Comparison of ENCODE assay signal across 15 cellular contexts in the genomic region with DNA sequence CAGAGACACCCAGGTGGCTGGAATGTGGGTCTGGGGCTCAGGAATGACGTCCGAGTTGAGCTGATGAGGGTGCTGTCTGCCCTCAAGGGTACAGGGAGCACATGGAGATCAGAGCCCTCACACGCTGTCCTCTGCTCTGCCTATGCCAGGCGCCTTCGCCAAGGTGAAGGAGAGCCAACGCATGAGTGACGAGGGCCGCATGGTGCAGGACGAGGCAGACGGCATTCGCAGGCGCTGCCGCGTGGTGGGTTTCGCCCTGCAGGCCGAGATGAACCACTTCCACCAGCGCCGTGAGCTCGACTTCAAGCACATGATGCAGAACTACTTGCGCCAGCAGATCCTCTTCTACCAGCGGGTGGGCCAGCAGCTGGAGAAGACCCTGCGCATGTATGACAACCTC. TPM values are rescaled to one million over a fixed set of nuclear protein-coding genes. Genes with fewer than 3 reads are reported as not detected.
DNase-seq lines count a peak whose midpoint lies in the region; ATAC-seq, FAIRE-seq and TF ChIP-seq lines count a peak whose summit lies in the region.
"Had no signal": no experiment of that assay in that cellular context is flagged by ENCODE, and none has a peak within 500 bp of the region (broad histone marks: within the 10 kb centered on the region; RNA-seq: fewer than 3 reads in every experiment).

No MANE protein-coding gene starts in this region.

- no TSS peak for BruUV-seq in HepG2 (replicated peaks; lab: Mats Ljungman, UMichigan)

- CTCF ChIA-PET in HepG2 (lab: Yijun Ruan, JAX; ENCODE audit: low intra/inter-chr PET ratio, low total read pairs), result no interaction called here
- CTCF ChIA-PET in CD8-positive, alpha-beta T cell (lab: Charles Lee), result no interaction called here

- no peak overlapping the region for H2BK5ac ChIP-seq in neuronal stem cell (ENCODE audit: low read length)

- H3K79me2 ChIP-seq in HepG2 (ENCODE audit: insufficient read depth, low read length), result peaks cover 41% of the 10 kb centered on the region

- H3K36me3 ChIP-seq in HepG2 (replicated peaks in 1 of 2; ENCODE audit: control insufficient read depth in 1 of 2, insufficient read depth in 2 of 2, low read length in 2 of 2) (peaks cover 13 to 30% of the 10 kb centered on the region in 2 experiments; a peak in 4 of 5 replicates), right lobe of liver (peaks cover 0 to 9% (median 2%) of the 10 kb centered on the region in 4 donors), neuronal stem cell (replicated peaks in 1 of 2; ENCODE audit: control insufficient read depth in 2 of 2, insufficient read depth in 2 of 2, low read length in 2 of 2) (peaks cover 27 to 81% of the 10 kb centered on the region in 2 donors), upper lobe of right lung (peaks cover 35% of the 10 kb centered on the region)
- H3K36me3 ChIP-seq in CD8-positive, alpha-beta T cell (ENCODE audit: insufficient read depth, low read length), result no peaks in the 10 kb centered on the region

- H3K27ac ChIP-seq in HepG2 (ENCODE audit: extremely low read length, insufficient read depth, low read length) (no peak overlapping the region), right lobe of liver (no peak overlapping the region), neuronal stem cell (replicated peaks; ENCODE audit: low read length) (no peak overlapping the region), upper lobe of right lung (no peak overlapping the region)
- H3K27ac ChIP-seq in CD8-positive, alpha-beta T cell (ENCODE audit: low read depth, low read length), result no peak overlapping the region
- H3K27ac ChIP-seq: 22Rv1, HL-60 had no signal

- no peak overlapping the region for H3K14ac ChIP-seq in neuronal stem cell (ENCODE audit: low read length)

- intact Hi-C loops in HepG2 (cut with micrococcal nuclease; ENCODE audit: unreplicated experiment) (no loop called here), right lobe of liver (cut with DNase I) (no loop called here), upper lobe of right lung (cut with DNase I) (no loop called here)
- intact Hi-C loops in CD8-positive, alpha-beta T cell (cut with DNase I, micrococcal nuclease), result no loop called here

- DNase-seq in HepG2 (ENCODE audit: low spot score) (no peak), right lobe of liver (no peak), neuronal stem cell (ENCODE audit: low spot score) (no peak), upper lobe of right lung (peak; percentile 52)
- DNase-seq in CD8-positive, alpha-beta T cell, result no peak
- DNase-seq: Caco-2; CD8-positive, alpha-beta memory T cell; DND-41; GF-D8 had no signal

- H2AFZ ChIP-seq in HepG2 (ENCODE audit: low read length) (no peak overlapping the region), neuronal stem cell (ENCODE audit: low read length) (no peak overlapping the region)

- H3K4me1 ChIP-seq in HepG2 (ENCODE audit: insufficient read depth, low read length) (peaks cover 58% of the 10 kb centered on the region), right lobe of liver (peaks cover 0 to 20% (median 7%) of the 10 kb centered on the region in 4 donors), neuronal stem cell (ENCODE audit: control insufficient read depth in 2 of 2, insufficient read depth in 1 of 2, low read depth in 1 of 2, low read length in 2 of 2) (peaks cover 12 to 20% of the 10 kb centered on the region in 2 donors), upper lobe of right lung (peaks cover 52% of the 10 kb centered on the region)
- H3K4me1 ChIP-seq in CD8-positive, alpha-beta T cell (ENCODE audit: insufficient read depth, low read length), result peaks cover 6% of the 10 kb centered on the region

- ATAC-seq in HepG2 (no peak), right lobe of liver (no peak), upper lobe of right lung (no peak), GM21526 (IDR thresholded peaks at IDR 0.05; ENCODE audit: low FRiP score, unreplicated experiment) (no peak)
- no peak for ATAC-seq in CD8-positive, alpha-beta T cell

- peaks cover 3% of the 10 kb centered on the region for H3K4me1 Mint-ChIP-seq in CD8-positive, alpha-beta T cell (ENCODE audit: low read depth)

- H3K27me3 Mint-ChIP-seq in CD8-positive, alpha-beta T cell (ENCODE audit: low read depth), result no peaks in the 10 kb centered on the region

- no peak for FAIRE-seq in HepG2 (lab: Jason Lieb, UNC)
- FAIRE-seq: GM19239, H54 had no signal

- H4K8ac ChIP-seq in neuronal stem cell (ENCODE audit: low read depth, low read length), result no peak overlapping the region

- in situ Hi-C loops in HepG2 (cut with HindIII; ENCODE audit: extremely low pct_ligation_motif_present, low pct_unique_long_range_greater_than_20kb), result no loop called here

- peak overlapping the region; percentile 32 for H3K4ac ChIP-seq in neuronal stem cell (ENCODE audit: low read length)

- no peak overlapping the region for H3K27ac Mint-ChIP-seq in CD8-positive, alpha-beta T cell

- H3K79me1 ChIP-seq in neuronal stem cell (ENCODE audit: low read depth, low read length), result peaks cover 11% of the 10 kb centered on the region

- POLR2A ChIA-PET in HepG2 (lab: Yijun Ruan, JAX), result no interaction called here
- POLR2A ChIA-PET in CD8-positive, alpha-beta T cell (lab: Charles Lee), result no interaction called here

- TF ChIP-seq CTCF in HepG2 (CRISPR knock-in tag; IDR thresholded peaks at IDR 0.05), result no peak
- no peak for TF ChIP-seq CTCF in right lobe of liver (IDR thresholded peaks at IDR 0.05)
- no peak for TF ChIP-seq CTCF in upper lobe of right lung (IDR thresholded peaks at IDR 0.05)
- TF ChIP-seq CTCF in CD8-positive, alpha-beta T cell (IDR thresholded peaks at IDR 0.05), result no peak

- TF ChIP-seq POLR2A in HepG2 (IDR thresholded peaks at IDR 0.05; ENCODE audit: insufficient read depth in 1 of 2, low read depth in 2 of 2, low read length in 2 of 2), result no peak
- TF ChIP-seq POLR2A in right lobe of liver (IDR thresholded peaks at IDR 0.05), result no peak

- H4K20me1 ChIP-seq in HepG2 (ENCODE audit: insufficient read depth, low read length), result peaks cover 25% of the 10 kb centered on the region

- WGBS in HepG2 (ENCODE audit: low lambda C conversion rate), result 90% methylated on average over 22 of the region's 22 CpGs
- no CpG with 5 or more reads among the region's 22 CpGs for WGBS in right lobe of liver (ENCODE audit: insufficient coverage, low coverage, low lambda C conversion rate, missing lambda C conversion rate)
- no CpG with 5 or more reads among the region's 22 CpGs for WGBS in neuronal stem cell (ENCODE audit: extremely low coverage in 2 of 2, insufficient read length in 2 of 2, insufficient replicate concordance in 1 of 2), 2 donors

- no peaks in the 10 kb centered on the region for H3K9me3 Mint-ChIP-seq in CD8-positive, alpha-beta T cell
- H3K9me3 Mint-ChIP-seq: CD14-positive monocyte; CD8-positive, alpha-beta memory T cell had no signal

- H3K9me3 ChIP-seq in HepG2 (ENCODE audit: low read length) (no peaks in the 10 kb centered on the region), right lobe of liver (no peaks in the 10 kb centered on the region), neuronal stem cell (replicated peaks in 1 of 2; ENCODE audit: control insufficient read depth in 2 of 2, insufficient read depth in 1 of 2, low read depth in 1 of 2, low read length in 2 of 2) (no peaks in the 10 kb centered on the region), upper lobe of right lung (no peaks in the 10 kb centered on the region)
- H3K9me3 ChIP-seq in CD8-positive, alpha-beta T cell (ENCODE audit: low read length), result no peaks in the 10 kb centered on the region
- H3K9me3 ChIP-seq: Caco-2 had no signal

- peak overlapping the region; percentile 77 for H3K23ac ChIP-seq in neuronal stem cell (ENCODE audit: low read depth, low read length, poor library complexity)

- H2AK5ac ChIP-seq in neuronal stem cell (ENCODE audit: low read depth, low read length), result no peak overlapping the region

- no peak overlapping the region for H3K4me3 Mint-ChIP-seq in CD8-positive, alpha-beta T cell
- H3K4me3 Mint-ChIP-seq: CD14-positive monocyte; CD8-positive, alpha-beta memory T cell had no signal

- no peaks in the 10 kb centered on the region for H3K36me3 Mint-ChIP-seq in CD8-positive, alpha-beta T cell

- no peaks in the 10 kb centered on the region for H3K27me3 ChIP-seq in HepG2 (ENCODE audit: control insufficient read depth in 1 of 2, insufficient read depth in 2 of 2, low read length in 2 of 2)
- no peaks in the 10 kb centered on the region for H3K27me3 ChIP-seq in right lobe of liver
- H3K27me3 ChIP-seq in neuronal stem cell (ENCODE audit: control insufficient read depth in 3 of 3, insufficient read depth in 3 of 3, low read depth in 1 of 3, low read length in 3 of 3), result no peaks in the 10 kb centered on the region
- no peaks in the 10 kb centered on the region for H3K27me3 ChIP-seq in upper lobe of right lung
- H3K27me3 ChIP-seq in CD8-positive, alpha-beta T cell (ENCODE audit: insufficient read depth, low read length), result no peaks in the 10 kb centered on the region

- TF ChIP-seq EP300 in HepG2 (IDR thresholded peaks at IDR 0.05; ENCODE audit: low read depth in 2 of 2, low read length in 2 of 2), result no peak
- TF ChIP-seq EP300 in HepG2 (CRISPR knock-in tag; IDR thresholded peaks at IDR 0.05; ENCODE audit: borderline replicate concordance), result no peak

- no peak overlapping the region for H2BK12ac ChIP-seq in neuronal stem cell (ENCODE audit: low read length)

- no peak for TF ChIP-seq RAD21 in HepG2 (CRISPR knock-in tag; IDR thresholded peaks at IDR 0.05)

- H3K4me2 ChIP-seq in HepG2 (ENCODE audit: low read depth, low read length) (no peak overlapping the region), neuronal stem cell (ENCODE audit: insufficient read depth, low read length, poor library complexity, severe bottlenecking) (no peak overlapping the region)

- H3K18ac ChIP-seq in neuronal stem cell (ENCODE audit: low read length), result no peak overlapping the region

- H2BK15ac ChIP-seq in neuronal stem cell (ENCODE audit: low read length), result no peak overlapping the region

- H4K91ac ChIP-seq in neuronal stem cell (ENCODE audit: low read depth, low read length, poor library complexity), result no peak overlapping the region

- no peak overlapping the region for H3K4me3 ChIP-seq in HepG2 (replicated peaks in 1 of 3; ENCODE audit: insufficient read depth in 1 of 3, low read depth in 2 of 3, low read length in 3 of 3)
- H3K4me3 ChIP-seq in right lobe of liver, result no peak overlapping the region
- H3K4me3 ChIP-seq in neuronal stem cell (ENCODE audit: low read length in 2 of 2), result peak overlapping the region in 1 of 2 donors; percentile 40
- no peak overlapping the region for H3K4me3 ChIP-seq in upper lobe of right lung
- no peak overlapping the region for H3K4me3 ChIP-seq in CD8-positive, alpha-beta T cell (ENCODE audit: low read depth, low read length)

- H2BK120ac ChIP-seq in neuronal stem cell (ENCODE audit: low read depth, low read length), result no peak overlapping the region

- no peak overlapping the region for H3K9ac ChIP-seq in HepG2 (ENCODE audit: insufficient read depth, low read depth, low read length)
- H3K9ac ChIP-seq in neuronal stem cell (ENCODE audit: low read depth, low read length, poor library complexity), result peak overlapping the region; percentile 35

RNA-seq across cellular contexts. Expression of a gene that starts 9.1 kb away (rescaled TPM):
- total RNA-seq in HepG2 (2016; rRNA removed; fragmentation: Illumina TruSeq; extraction: Trizol) (10.8 and 11.0 TPM in 2 replicates), right lobe of liver (10 to 100 TPM; 12.0 to 17.2 (median 14.2) TPM), upper lobe of right lung (31.0 TPM)
- total RNA-seq in HepG2 (2016; cell fraction: cytosol; rRNA removed; fragmentation: Illumina TruSeq; extraction: Trizol; ENCODE audit: low read depth), result 0.71 and 0.91 TPM in 2 replicates
- 7.9 and 10.3 TPM in 2 replicates for total RNA-seq in HepG2 (2016; cell fraction: insoluble cytoplasmic fraction; rRNA removed; fragmentation: Illumina TruSeq; extraction: Trizol)
- 3.9 and 4.8 TPM in 2 replicates for total RNA-seq in HepG2 (2016; cell fraction: membrane; rRNA removed; fragmentation: Illumina TruSeq; extraction: Trizol)
- 10.1 and 11.4 TPM in 2 replicates for total RNA-seq in HepG2 (2016; cell fraction: nucleus; rRNA removed; fragmentation: Illumina TruSeq; extraction: Trizol)
- polyA plus RNA-seq in HepG2 (2011; rRNA removed), result 11.6 and 18.9 TPM in 2 replicates
- polyA plus RNA-seq in HepG2 (2011; cell fraction: cytosol; rRNA removed), result 9.3 and 11.8 TPM in 2 replicates
- polyA plus RNA-seq in HepG2 (2011; cell fraction: nucleus; rRNA removed), result 50.4 and 52.6 TPM in 2 replicates
- polyA plus RNA-seq in HepG2 (2012), result 12.7 and 13.6 TPM in 2 replicates
- polyA plus RNA-seq in HepG2 (2016; cell fraction: cytosol; fragmentation: Illumina TruSeq; extraction: Trizol; ENCODE audit: low read depth), result 0.63 and 0.86 TPM in 2 replicates
- polyA plus RNA-seq in HepG2 (2016; cell fraction: insoluble cytoplasmic fraction; fragmentation: Illumina TruSeq; extraction: Trizol; ENCODE audit: low read depth), result 9.7 and 12.3 TPM in 2 replicates
- 2.5 and 3.6 TPM in 2 replicates for polyA plus RNA-seq in HepG2 (2016; cell fraction: membrane; fragmentation: Illumina TruSeq; extraction: Trizol; ENCODE audit: low read depth)
- polyA plus RNA-seq in HepG2 (2016; cell fraction: nucleus; fragmentation: Illumina TruSeq; extraction: Trizol; ENCODE audit: insufficient read depth, low read depth), result 19.1 and 19.2 TPM in 2 replicates
- 26.7 and 38.9 TPM in 2 replicates for polyA minus RNA-seq in HepG2 (2011; rRNA and poly(A)+ RNA removed; ENCODE audit: low replicate concordance)
- polyA minus RNA-seq in HepG2 (2011; cell fraction: cytosol; rRNA and poly(A)+ RNA removed), result 13.9 and 19.9 TPM in 2 replicates
- polyA minus RNA-seq in HepG2 (2011; cell fraction: nucleus; rRNA and poly(A)+ RNA removed), result 21.4 and 25.6 TPM in 2 replicates
- polyA plus RNA-seq in neuronal stem cell (2013, experiment 1 of 2), result 9.8 TPM
- polyA plus RNA-seq in neuronal stem cell (2013, experiment 2 of 2), result 10.7 TPM
- total RNA-seq in CD8-positive, alpha-beta T cell, result under 1 TPM; 0.56 to 0.95 TPM

RNA-seq across cellular contexts. Expression of a gene that starts 16.8 kb away (rescaled TPM):
- 143 and 165 TPM in 2 replicates for total RNA-seq in HepG2 (2016; rRNA removed; fragmentation: Illumina TruSeq; extraction: Trizol)
- 53.3 and 58.3 TPM in 2 replicates for total RNA-seq in HepG2 (2016; cell fraction: cytosol; rRNA removed; fragmentation: Illumina TruSeq; extraction: Trizol; ENCODE audit: low read depth)
- 140 and 190 TPM in 2 replicates for total RNA-seq in HepG2 (2016; cell fraction: insoluble cytoplasmic fraction; rRNA removed; fragmentation: Illumina TruSeq; extraction: Trizol)
- total RNA-seq in HepG2 (2016; cell fraction: membrane; rRNA removed; fragmentation: Illumina TruSeq; extraction: Trizol), result 89.4 and 101 TPM in 2 replicates
- 53.0 and 64.9 TPM in 2 replicates for total RNA-seq in HepG2 (2016; cell fraction: nucleus; rRNA removed; fragmentation: Illumina TruSeq; extraction: Trizol)
- polyA plus RNA-seq in HepG2 (2011; rRNA removed), result 38.3 and 40.4 TPM in 2 replicates
- 55.6 and 80.6 TPM in 2 replicates for polyA plus RNA-seq in HepG2 (2011; cell fraction: cytosol; rRNA removed)
- 36.4 and 36.8 TPM in 2 replicates for polyA plus RNA-seq in HepG2 (2011; cell fraction: nucleus; rRNA removed)
- polyA plus RNA-seq in HepG2 (2012), result 33.6 and 51.6 TPM in 2 replicates
- 32.6 and 40.1 TPM in 2 replicates for polyA plus RNA-seq in HepG2 (2016; cell fraction: cytosol; fragmentation: Illumina TruSeq; extraction: Trizol; ENCODE audit: low read depth)
- polyA plus RNA-seq in HepG2 (2016; cell fraction: insoluble cytoplasmic fraction; fragmentation: Illumina TruSeq; extraction: Trizol; ENCODE audit: low read depth), result 146 and 162 TPM in 2 replicates
- 51.8 and 60.0 TPM in 2 replicates for polyA plus RNA-seq in HepG2 (2016; cell fraction: membrane; fragmentation: Illumina TruSeq; extraction: Trizol; ENCODE audit: low read depth)
- polyA plus RNA-seq in HepG2 (2016; cell fraction: nucleus; fragmentation: Illumina TruSeq; extraction: Trizol; ENCODE audit: insufficient read depth, low read depth), result 76.9 and 83.4 TPM in 2 replicates
- 38.2 and 47.6 TPM in 2 replicates for polyA minus RNA-seq in HepG2 (2011; rRNA and poly(A)+ RNA removed; ENCODE audit: low replicate concordance)
- polyA minus RNA-seq in HepG2 (2011; cell fraction: cytosol; rRNA and poly(A)+ RNA removed), result 32.0 and 35.4 TPM in 2 replicates
- polyA minus RNA-seq in HepG2 (2011; cell fraction: nucleus; rRNA and poly(A)+ RNA removed), result 17.8 and 21.0 TPM in 2 replicates
- total RNA-seq in right lobe of liver, result 100 to 1,000 TPM in 2 of 6 experiments, 10 to 100 TPM in 4; 37.7 to 192 (median 44.4) TPM
- 51.8 TPM for polyA plus RNA-seq in neuronal stem cell (2013, experiment 1 of 2)
- 51.5 TPM for polyA plus RNA-seq in neuronal stem cell (2013, experiment 2 of 2)
- total RNA-seq in upper lobe of right lung, result 54.9 TPM
- total RNA-seq in CD8-positive, alpha-beta T cell, result 10 to 100 TPM; 67.1 to 69.5 TPM

RNA-seq across cellular contexts. Expression of a gene that starts 31.3 kb away (rescaled TPM):
- total RNA-seq in HepG2 (2016; rRNA removed; fragmentation: Illumina TruSeq; extraction: Trizol), result 16.4 and 18.3 TPM in 2 replicates
- 6.8 and 7.2 TPM in 2 replicates for total RNA-seq in HepG2 (2016; cell fraction: cytosol; rRNA removed; fragmentation: Illumina TruSeq; extraction: Trizol; ENCODE audit: low read depth)
- total RNA-seq in HepG2 (2016; cell fraction: insoluble cytoplasmic fraction; rRNA removed; fragmentation: Illumina TruSeq; extraction: Trizol), result 15.6 and 16.3 TPM in 2 replicates
- total RNA-seq in HepG2 (2016; cell fraction: membrane; rRNA removed; fragmentation: Illumina TruSeq; extraction: Trizol), result 12.1 and 13.5 TPM in 2 replicates
- 6.7 and 7.2 TPM in 2 replicates for total RNA-seq in HepG2 (2016; cell fraction: nucleus; rRNA removed; fragmentation: Illumina TruSeq; extraction: Trizol)
- polyA plus RNA-seq in HepG2 (2011; rRNA removed), result 7.6 and 9.0 TPM in 2 replicates
- polyA plus RNA-seq in HepG2 (2011; cell fraction: cytosol; rRNA removed), result 6.7 and 7.3 TPM in 2 replicates
- 4.2 and 4.4 TPM in 2 replicates for polyA plus RNA-seq in HepG2 (2011; cell fraction: nucleus; rRNA removed)
- polyA plus RNA-seq in HepG2 (2012), result 6.0 and 8.6 TPM in 2 replicates
- 4.4 and 6.8 TPM in 2 replicates for polyA plus RNA-seq in HepG2 (2016; cell fraction: cytosol; fragmentation: Illumina TruSeq; extraction: Trizol; ENCODE audit: low read depth)
- 19.3 and 20.4 TPM in 2 replicates for polyA plus RNA-seq in HepG2 (2016; cell fraction: insoluble cytoplasmic fraction; fragmentation: Illumina TruSeq; extraction: Trizol; ENCODE audit: low read depth)
- 8.3 and 9.4 TPM in 2 replicates for polyA plus RNA-seq in HepG2 (2016; cell fraction: membrane; fragmentation: Illumina TruSeq; extraction: Trizol; ENCODE audit: low read depth)
- polyA plus RNA-seq in HepG2 (2016; cell fraction: nucleus; fragmentation: Illumina TruSeq; extraction: Trizol; ENCODE audit: insufficient read depth, low read depth), result 10.9 and 12.9 TPM in 2 replicates
- 5.9 and 26.5 TPM in 2 replicates for polyA minus RNA-seq in HepG2 (2011; rRNA and poly(A)+ RNA removed; ENCODE audit: low replicate concordance)
- polyA minus RNA-seq in HepG2 (2011; cell fraction: cytosol; rRNA and poly(A)+ RNA removed), result 4.9 and 5.9 TPM in 2 replicates
- 8.1 and 9.9 TPM in 2 replicates for polyA minus RNA-seq in HepG2 (2011; cell fraction: nucleus; rRNA and poly(A)+ RNA removed)
- total RNA-seq in right lobe of liver, result 10 to 100 TPM; 11.1 to 19.4 (median 13.3) TPM
- 15.5 TPM for polyA plus RNA-seq in neuronal stem cell (2013, experiment 1 of 2)
- 14.9 TPM for polyA plus RNA-seq in neuronal stem cell (2013, experiment 2 of 2)
- total RNA-seq in upper lobe of right lung, result 23.5 TPM
- total RNA-seq in CD8-positive, alpha-beta T cell, result 1 to 10 TPM; 7.7 TPM

RNA-seq across cellular contexts. Expression of a gene that starts 55.8 kb away (rescaled TPM):
- 0.03 and 0.04 TPM in 2 replicates for total RNA-seq in HepG2 (2016; rRNA removed; fragmentation: Illumina TruSeq; extraction: Trizol)
- not detected in 2 replicates for total RNA-seq in HepG2 (2016; cell fraction: cytosol; rRNA removed; fragmentation: Illumina TruSeq; extraction: Trizol; ENCODE audit: low read depth)
- total RNA-seq in HepG2 (2016; cell fraction: insoluble cytoplasmic fraction; rRNA removed; fragmentation: Illumina TruSeq; extraction: Trizol), result 0.01 and 0.02 TPM in 2 replicates
- total RNA-seq in HepG2 (2016; cell fraction: membrane; rRNA removed; fragmentation: Illumina TruSeq; extraction: Trizol), result not detected in 2 replicates
- 0.06 and 0.09 TPM in 2 replicates for total RNA-seq in HepG2 (2016; cell fraction: nucleus; rRNA removed; fragmentation: Illumina TruSeq; extraction: Trizol)
- 0.01 and 0.03 TPM in 2 replicates for polyA plus RNA-seq in HepG2 (2011; rRNA removed)
- 0.01 TPM in 2 replicates for polyA plus RNA-seq in HepG2 (2011; cell fraction: cytosol; rRNA removed)
- polyA plus RNA-seq in HepG2 (2011; cell fraction: nucleus; rRNA removed), result 0.14 and 0.19 TPM in 2 replicates
- 0.03 and 0.04 TPM in 2 replicates for polyA plus RNA-seq in HepG2 (2012)
- not detected in 2 replicates for polyA plus RNA-seq in HepG2 (2016; cell fraction: cytosol; fragmentation: Illumina TruSeq; extraction: Trizol; ENCODE audit: low read depth)
- polyA plus RNA-seq in HepG2 (2016; cell fraction: insoluble cytoplasmic fraction; fragmentation: Illumina TruSeq; extraction: Trizol; ENCODE audit: low read depth), result not detected in 2 replicates
- polyA plus RNA-seq in HepG2 (2016; cell fraction: membrane; fragmentation: Illumina TruSeq; extraction: Trizol; ENCODE audit: low read depth), result not detected in 2 replicates
- not detected in 2 replicates for polyA plus RNA-seq in HepG2 (2016; cell fraction: nucleus; fragmentation: Illumina TruSeq; extraction: Trizol; ENCODE audit: insufficient read depth, low read depth)
- polyA minus RNA-seq in HepG2 (2011; rRNA and poly(A)+ RNA removed; ENCODE audit: low replicate concordance), result 0.08 and 24.5 TPM in 2 replicates
- 0.18 TPM in 1 of 2 replicates, not detected in the other for polyA minus RNA-seq in HepG2 (2011; cell fraction: cytosol; rRNA and poly(A)+ RNA removed)
- 0.12 and 0.13 TPM in 2 replicates for polyA minus RNA-seq in HepG2 (2011; cell fraction: nucleus; rRNA and poly(A)+ RNA removed)
- total RNA-seq in right lobe of liver, result under 1 TPM; 0.12 to 0.29 (median 0.20) TPM
- 0.11 TPM for polyA plus RNA-seq in neuronal stem cell (2013, experiment 1 of 2)
- 0.10 TPM for polyA plus RNA-seq in neuronal stem cell (2013, experiment 2 of 2)
- 12.6 TPM for total RNA-seq in upper lobe of right lung
- total RNA-seq in CD8-positive, alpha-beta T cell, result not detected
- total RNA-seq: CD8-positive, alpha-beta memory T cell had no signal
- polyA plus RNA-seq: CD14-positive monocyte; CD8-positive, alpha-beta memory T cell had no signal
